In the genomic region with DNA sequence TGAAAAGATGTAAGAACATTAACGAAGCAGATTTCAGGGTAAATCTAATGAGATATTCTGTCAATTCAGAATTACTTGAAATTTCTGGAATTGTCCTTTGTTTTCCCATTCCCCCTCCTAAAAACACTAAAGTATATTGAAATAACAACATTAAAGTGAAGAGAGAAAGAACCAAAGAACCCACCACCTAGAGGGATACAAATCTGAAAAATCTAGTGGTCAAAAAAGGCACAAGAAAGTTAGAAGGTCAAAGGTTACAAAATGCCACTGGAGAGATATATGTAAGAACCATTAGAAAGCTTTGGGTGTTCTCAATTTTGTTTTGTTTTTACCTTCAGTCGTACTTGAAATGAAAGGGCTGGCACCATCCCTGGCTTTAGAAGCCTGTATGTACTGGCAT, we compare ENCODE assay signal across 24 cellular contexts.
"Had no signal": no experiment of that assay in that cellular context is flagged by ENCODE, and none has a peak within 500 bp of the region (broad histone marks: within the 10 kb centered on the region; RNA-seq: fewer than 3 reads in every experiment).

No MANE protein-coding gene starts in this region.

- FAIRE-seq: kidney, urothelium cell line had no signal

- H3K4me3 ChIP-seq: sigmoid colon, SK-N-MC, tibial nerve had no signal

- H3K27ac Mint-ChIP-seq: activated CD4-positive, alpha-beta T cell treated with anti-CD3 and anti-CD28 coated beads, Interleukin-2, amount 10 ng/mL, durations not matched to agents 24 days and 14 days; activated CD8-positive, alpha-beta T cell treated with anti-CD3 and anti-CD28 coated beads for 36 hours; activated naive CD8-positive, alpha-beta T cell treated with anti-CD3 and anti-CD28 coated beads, Interleukin-2, amount 50 U/mL, for 24 hours; activated T-helper 2 cell treated with anti-CD3 and anti-CD28 coated beads, Interferon-gamma antibody, Interleukin-2, Interleukin-4, amounts not matched to agents 10 μg/mL and 5 μg/mL and 100 μg/mL, durations not matched to agents 14 hours and 24 hours and 36 hours had no signal

- H3K9me3 Mint-ChIP-seq: activated CD4-positive, alpha-beta T cell treated with anti-CD3 and anti-CD28 coated beads, Interleukin-2, amount 10 ng/mL, durations not matched to agents 24 days and 14 days; activated CD8-positive, alpha-beta T cell treated with anti-CD3 and anti-CD28 coated beads for 36 hours; activated naive CD8-positive, alpha-beta T cell treated with anti-CD3 and anti-CD28 coated beads, Interleukin-2, amount 50 U/mL, for 24 hours; T-cell had no signal

- H3K79me2 ChIP-seq: parathyroid adenoma had no signal

- DNase-seq: activated CD4-positive, alpha-beta T cell treated with anti-CD3 and anti-CD28 coated beads, Interleukin-2, amount 10 ng/mL, durations not matched to agents 24 days and 14 days; activated CD4-positive, CD25-positive, alpha-beta regulatory T cell; activated CD8-positive, alpha-beta T cell treated with anti-CD3 and anti-CD28 coated beads for 36 hours; activated naive CD4-positive, alpha-beta T cell treated with Interleukin-2 at 50 U/mL for 16 hours; activated naive CD8-positive, alpha-beta T cell treated with anti-CD3 and anti-CD28 coated beads, Interleukin-2, amount 50 U/mL, for 24 hours; activated T-cell treated with anti-CD3 and anti-CD28 coated beads, Interleukin-2, amount 50 U/mL, for 1 hour; anterior cingulate cortex; foreskin keratinocyte; glutamatergic neuron; hypothalamus; kidney; sigmoid colon; stimulated activated CD8-positive, alpha-beta memory T cell treated with anti-CD3 and anti-CD28 coated beads, Interleukin-4, amount 100 ng/mL, for 48 hours; stimulated activated naive CD4-positive, alpha-beta T cell; T-cell; T-helper 9 cell had no signal

- H3K27me3 ChIP-seq: brain microvascular endothelial cell, foreskin keratinocyte, sigmoid colon, tibial nerve had no signal

- H3K27me3 Mint-ChIP-seq: activated CD4-positive, alpha-beta T cell treated with anti-CD3 and anti-CD28 coated beads, Interleukin-2, amount 10 ng/mL, durations not matched to agents 24 days and 14 days; activated CD8-positive, alpha-beta T cell treated with anti-CD3 and anti-CD28 coated beads for 36 hours; activated naive CD8-positive, alpha-beta T cell treated with anti-CD3 and anti-CD28 coated beads, Interleukin-2, amount 50 U/mL, for 24 hours; T-cell had no signal

- H3K9me3 ChIP-seq: sigmoid colon, tibial nerve had no signal

- H3K9ac ChIP-seq: parathyroid adenoma had no signal

- ATAC-seq: activated CD8-positive, alpha-beta T cell treated with anti-CD3 and anti-CD28 coated beads for 36 hours; activated naive CD8-positive, alpha-beta T cell treated with anti-CD3 and anti-CD28 coated beads, Interleukin-2, amount 50 U/mL, for 24 hours; foreskin keratinocyte; left lobe of liver; T-cell had no signal

- H2AFZ ChIP-seq: parathyroid adenoma had no signal

- H3K4me3 Mint-ChIP-seq: activated CD4-positive, alpha-beta T cell treated with anti-CD3 and anti-CD28 coated beads, Interleukin-2, amount 10 ng/mL, durations not matched to agents 24 days and 14 days; activated CD8-positive, alpha-beta T cell treated with anti-CD3 and anti-CD28 coated beads for 36 hours; activated naive CD8-positive, alpha-beta T cell treated with anti-CD3 and anti-CD28 coated beads, Interleukin-2, amount 50 U/mL, for 24 hours; T-cell had no signal

- H3K27ac ChIP-seq: epithelial cell of prostate, foreskin keratinocyte, parathyroid adenoma, sigmoid colon, SK-N-MC, tibial nerve had no signal

- H3K4me1 ChIP-seq: parathyroid adenoma had no signal
